1 cellular context compared by ENCODE assay signal in genomic region chr19:12821761-12822160, GRCh38.
TF ChIP-seq lines count a peak whose summit lies in the region.

No MANE protein-coding gene starts in this region.

TF ChIP-seq in GM12878, 131 proteins besides CTCF, POLR2A, EP300 and RAD21:
- 0 out of 2 replicates have a peak, but pooled peaks have one; percentile 22 for TF ChIP-seq YY1 (IDR thresholded peaks at IDR 0.05; ENCODE audit: low read depth, low read length)
- no peak for TF ChIP-seq ZNF622 (IDR thresholded peaks at IDR 0.05)
